In genomic region chr6:158789115-158789917, GRCh38 we compare ENCODE assay signal across 10 cellular contexts. TPM values are rescaled to one million over a fixed set of nuclear protein-coding genes. Genes with fewer than 3 reads are reported as not detected.
A peak's percentile ranks its signal among the peaks of the same experiment; 100 is the strongest.
DNase-seq lines count a peak whose midpoint lies in the region; ATAC-seq and TF ChIP-seq lines count a peak whose summit lies in the region.
"Had no signal": no experiment of that assay in that cellular context is flagged by ENCODE, and none has a peak within 500 bp of the region (broad histone marks: within the 10 kb centered on the region; RNA-seq: fewer than 3 reads in every experiment).

No MANE protein-coding gene starts in this region.

- TF ChIP-seq CTCF in glutamatergic neuron (IDR thresholded peaks at IDR 0.05; ENCODE audit: partially characterized antibody, unreplicated experiment): no peak
- no peak for TF ChIP-seq CTCF in vagina (IDR thresholded peaks at IDR 0.05)

- peaks cover 53% of the 10 kb centered on the region for H3K36me3 Mint-ChIP-seq in T-helper 2 cell treated with Interferon-gamma antibody and Interleukin-4, amounts not matched to agents 5 μg/mL and 100 μg/mL, for 36 hours (ENCODE audit: low read depth)
- H3K36me3 Mint-ChIP-seq in glutamatergic neuron (ENCODE audit: unreplicated experiment): no peaks in the 10 kb centered on the region

- H3K36me3 ChIP-seq in vagina: peaks cover 0 to 47% of the 10 kb centered on the region in 2 donors

- no peak overlapping the region for H3K27ac ChIP-seq in vagina

- H3K27me3 ChIP-seq in vagina: no peaks in the 10 kb centered on the region

- H3K9me3 ChIP-seq in vagina: no peaks in the 10 kb centered on the region

- H3K4me3 Mint-ChIP-seq in T-helper 2 cell treated with Interferon-gamma antibody and Interleukin-4, amounts not matched to agents 5 μg/mL and 100 μg/mL, for 36 hours: peak overlapping the region; percentile 50
- H3K4me3 Mint-ChIP-seq in glutamatergic neuron (ENCODE audit: unreplicated experiment): peak overlapping the region; percentile 86

- ATAC-seq in HG03175 (IDR thresholded peaks at IDR 0.05; ENCODE audit: unreplicated experiment) (no peak), HG03342 (IDR thresholded peaks at IDR 0.05; ENCODE audit: unreplicated experiment) (no peak)

- DNase-seq in stimulated activated CD4-positive, alpha-beta T cell treated with anti-CD3 and anti-CD28 coated beads, Interleukin-2, amount 100 ng/mL, for 4 hours (ENCODE audit: low read depth): peak; percentile 26
- DNase-seq in stimulated activated CD4-positive, alpha-beta T cell treated with anti-CD3 and anti-CD28 coated beads, Interleukin-2, amount 100 ng/mL, for 48 hours: no peak
- DNase-seq in T-helper 2 cell treated with Interferon-gamma antibody and Interleukin-4, amounts not matched to agents 5 μg/mL and 100 μg/mL, for 36 hours (ENCODE audit: low spot score): no peak
- DNase-seq in glutamatergic neuron (peak; percentile 71), vagina (ENCODE audit: extremely low spot score in 2 of 2) (no peak), GF-D8 (lab: John Stamatoyannopoulos, UW) (no peak)
- DNase-seq: NCI-H2107, right cardiac atrium had no signal

- intact Hi-C loops in vagina (cut with DNase I): no loop called here

- no peak overlapping the region for H3K4me3 ChIP-seq in vagina

- peaks cover 12% of the 10 kb centered on the region for H3K4me1 ChIP-seq in vagina

- H3K4me1 Mint-ChIP-seq in T-helper 2 cell treated with Interferon-gamma antibody and Interleukin-4, amounts not matched to agents 5 μg/mL and 100 μg/mL, for 36 hours (ENCODE audit: low read depth): peaks cover 39% of the 10 kb centered on the region
- peaks cover 47% of the 10 kb centered on the region for H3K4me1 Mint-ChIP-seq in glutamatergic neuron (ENCODE audit: low read depth, unreplicated experiment)

- no peaks in the 10 kb centered on the region for H3K27me3 Mint-ChIP-seq in T-helper 2 cell treated with Interferon-gamma antibody and Interleukin-4, amounts not matched to agents 5 μg/mL and 100 μg/mL, for 36 hours (ENCODE audit: low read depth)
- H3K27me3 Mint-ChIP-seq in glutamatergic neuron (ENCODE audit: unreplicated experiment): peaks cover 13% of the 10 kb centered on the region

- no peak for TF ChIP-seq POLR2A in vagina (IDR thresholded peaks at IDR 0.05)

- no peaks in the 10 kb centered on the region for H3K9me3 Mint-ChIP-seq in T-helper 2 cell treated with Interferon-gamma antibody and Interleukin-4, amounts not matched to agents 5 μg/mL and 100 μg/mL, for 36 hours
- H3K9me3 Mint-ChIP-seq in glutamatergic neuron (ENCODE audit: unreplicated experiment): peaks cover 14% of the 10 kb centered on the region

- H3K27ac Mint-ChIP-seq in T-helper 2 cell treated with Interferon-gamma antibody and Interleukin-4, amounts not matched to agents 5 μg/mL and 100 μg/mL, for 36 hours: peak overlapping the region; percentile 87
- H3K27ac Mint-ChIP-seq in glutamatergic neuron (ENCODE audit: unreplicated experiment): peak overlapping the region; percentile 99

RNA-seq across cellular contexts. Expression of gene EZR, which starts 29.9 kb away (rescaled TPM):
- total RNA-seq in glutamatergic neuron (ENCODE audit: unreplicated experiment): 272 TPM
- 99.7 TPM for total RNA-seq in vagina

Comparison
In these comparisons a context has a peak if more than half of its experiments do, and no peak if none do; other contexts are left out.
1. DNase-seq: peak in stimulated activated CD4-positive, alpha-beta T cell treated with anti-CD3 and anti-CD28 coated beads, Interleukin-2, amount 100 ng/mL, for 4 hours (single experiment) and glutamatergic neuron (single experiment); none in stimulated activated CD4-positive, alpha-beta T cell treated with anti-CD3 and anti-CD28 coated beads, Interleukin-2, amount 100 ng/mL, for 48 hours (0 of 2), T-helper 2 cell treated with Interferon-gamma antibody and Interleukin-4, amounts not matched to agents 5 μg/mL and 100 μg/mL, for 36 hours (single experiment), vagina (0 of 2) and GF-D8 (single experiment).